ENCODE assay signal across 1 cellular context in genomic region chr14:73194306-73194705, GRCh38. TPM values are rescaled to one million over a fixed set of nuclear protein-coding genes. Genes with fewer than 3 reads are reported as not detected.
"Had no signal": no experiment of that assay in that cellular context is flagged by ENCODE, and none has a peak within 500 bp of the region (broad histone marks: within the 10 kb centered on the region; RNA-seq: fewer than 3 reads in every experiment).

No MANE protein-coding gene starts in this region.

RNA-seq across cellular contexts. Expression of gene PAPLN, which starts 43.0 kb away (rescaled TPM):
- total RNA-seq: H4 had no signal
